Comparison of ENCODE assay signal across 9 cellular contexts in the genomic region with DNA sequence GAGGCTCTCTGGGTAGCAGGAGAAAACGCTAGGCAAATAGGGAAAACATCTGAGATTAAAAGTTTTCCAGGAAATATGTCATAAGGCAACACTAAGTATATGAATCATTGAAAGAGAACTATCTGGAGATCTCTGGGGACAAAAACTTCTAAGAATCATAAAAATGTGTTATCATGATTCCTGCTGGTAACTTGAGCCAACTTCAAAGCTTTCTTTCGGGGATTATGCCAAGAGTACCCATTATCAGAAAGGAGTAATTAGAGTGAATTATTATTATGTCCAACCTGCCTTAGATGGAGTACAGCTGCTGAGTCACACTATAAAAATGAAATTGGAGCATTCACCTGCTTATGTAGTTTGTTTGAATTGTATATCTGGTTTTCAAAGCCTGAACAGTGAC.
DNase-seq lines count a peak whose midpoint lies in the region; ATAC-seq and TF ChIP-seq lines count a peak whose summit lies in the region.
"Had no signal": no experiment of that assay in that cellular context is flagged by ENCODE, and none has a peak within 500 bp of the region (broad histone marks: within the 10 kb centered on the region; RNA-seq: fewer than 3 reads in every experiment).

No MANE protein-coding gene starts in this region.

- TF ChIP-seq CTCF in RWPE1 (conservative IDR thresholded peaks at IDR 0.05; ENCODE audit: low read depth) (no peak), GM10248 (IDR thresholded peaks at IDR 0.05; ENCODE audit: control extremely low read depth, extremely low read depth, low read depth, missing control alignments) (no peak)

- H3K27ac ChIP-seq in RWPE1 = no peak overlapping the region
- H3K27ac ChIP-seq: cardiac muscle cell had no signal

- CTCF ChIA-PET in RWPE1 (lab: Yijun Ruan, JAX) = no interaction called here
- CTCF ChIA-PET in GM10248 (lab: Yijun Ruan, JAX) = interaction anchor here (0.6 kb wide), 1 partner anchor 914 kb away, joined by 3 read pairs; no protein-coding TSS in a partner anchor

- DNase-seq in COR-L47 (lab: John Stamatoyannopoulos, UW) (peak; percentile 49), NCI-H1105 (lab: John Stamatoyannopoulos, UW) (peak; percentile 79), RWPE1 (ENCODE audit: low spot score) (peak; percentile 26), kidney glomerular epithelial cell (lab: John Stamatoyannopoulos, UW) (peak; percentile 10), RKO (ENCODE audit: low spot score) (no peak), GM10248 (ENCODE audit: extremely low spot score) (no peak)

- ATAC-seq in HG02981 (IDR thresholded peaks at IDR 0.05; ENCODE audit: unreplicated experiment) (no peak), GM18517 (IDR thresholded peaks at IDR 0.05; ENCODE audit: unreplicated experiment) (no peak)

- POLR2A ChIA-PET in RWPE1 (lab: Yijun Ruan, JAX; ENCODE audit: low non-redundant PET) = no interaction called here
- POLR2A ChIA-PET in GM10248 (lab: Yijun Ruan, JAX) = no interaction called here

Comparison
In these comparisons a context has a peak if more than half of its experiments do, and no peak if none do; other contexts are left out.
1. DNase-seq: peak in COR-L47 (single experiment), NCI-H1105 (single experiment), RWPE1 (single experiment) and kidney glomerular epithelial cell (single experiment); none in RKO (single experiment) and GM10248 (single experiment).